11 cellular contexts compared by ENCODE assay signal in genomic region chr9:71762900-71763653, GRCh38. TPM values are rescaled to one million over a fixed set of nuclear protein-coding genes. Genes with fewer than 3 reads are reported as not detected.
DNase-seq lines count a peak whose midpoint lies in the region; ATAC-seq lines count a peak whose summit lies in the region.
"Had no signal": no experiment of that assay in that cellular context is flagged by ENCODE, and none has a peak within 500 bp of the region (broad histone marks: within the 10 kb centered on the region; RNA-seq: fewer than 3 reads in every experiment).

No MANE protein-coding gene starts in this region.

- no peak for ATAC-seq in activated T-cell treated with anti-CD3 and anti-CD28 coated beads, Interleukin-2, amount 50 U/mL, for 72 hours (replicated peaks in 1 of 2)

- H3K4me3 ChIP-seq in iPS-18a (ENCODE audit: low read length): no peak overlapping the region

- H3K27me3 Mint-ChIP-seq in activated T-cell treated with anti-CD3 and anti-CD28 coated beads, Interleukin-2, amount 50 U/mL, for 72 hours (ENCODE audit: low read depth): no peaks in the 10 kb centered on the region
- no peaks in the 10 kb centered on the region for H3K27me3 Mint-ChIP-seq in activated naive CD8-positive, alpha-beta T cell

- peaks cover 12% of the 10 kb centered on the region for H3K27me3 ChIP-seq in iPS-18a (ENCODE audit: control insufficient read depth, insufficient read depth, low read length)
- H3K27me3 ChIP-seq: Peyer's patch had no signal

- peaks cover 83% of the 10 kb centered on the region for H3K4me1 Mint-ChIP-seq in activated T-cell treated with anti-CD3 and anti-CD28 coated beads, Interleukin-2, amount 50 U/mL, for 72 hours (ENCODE audit: low read depth)
- H3K4me1 Mint-ChIP-seq in activated naive CD8-positive, alpha-beta T cell (ENCODE audit: low read depth): peaks cover 80% of the 10 kb centered on the region

- H3K4me1 ChIP-seq in iPS-18a (ENCODE audit: control insufficient read depth, low read depth, low read length): peaks cover 84% of the 10 kb centered on the region

- H3K4me3 Mint-ChIP-seq in activated T-cell treated with anti-CD3 and anti-CD28 coated beads, Interleukin-2, amount 50 U/mL, for 72 hours: peak overlapping the region; percentile 39 to 86
- H3K4me3 Mint-ChIP-seq in activated naive CD8-positive, alpha-beta T cell: peak overlapping the region; percentile 97

- no peaks in the 10 kb centered on the region for H3K9me3 ChIP-seq in iPS-18a (ENCODE audit: control insufficient read depth, low read depth, low read length)
- H3K9me3 ChIP-seq: Peyer's patch had no signal

- no peaks in the 10 kb centered on the region for H3K9me3 Mint-ChIP-seq in activated T-cell treated with anti-CD3 and anti-CD28 coated beads, Interleukin-2, amount 50 U/mL, for 72 hours
- H3K9me3 Mint-ChIP-seq in activated naive CD8-positive, alpha-beta T cell (ENCODE audit: low read depth): no peaks in the 10 kb centered on the region

- peaks cover 10 to 11% of the 10 kb centered on the region in 2 donors for H3K36me3 Mint-ChIP-seq in activated T-cell treated with anti-CD3 and anti-CD28 coated beads, Interleukin-2, amount 50 U/mL, for 72 hours (ENCODE audit: insufficient read depth in 2 of 2)
- no peaks in the 10 kb centered on the region for H3K36me3 Mint-ChIP-seq in activated naive CD8-positive, alpha-beta T cell

- no peaks in the 10 kb centered on the region for H3K36me3 ChIP-seq in iPS-18a (ENCODE audit: control insufficient read depth, low read depth, low read length)
- H3K36me3 ChIP-seq: Peyer's patch had no signal

- H3K27ac ChIP-seq in iPS-18a (ENCODE audit: low read length): no peak overlapping the region
- H3K27ac ChIP-seq: C4-2B had no signal

- H3K9ac ChIP-seq in iPS-18a (ENCODE audit: low read length): peak overlapping the region; percentile 7

- DNase-seq in activated T-cell treated with anti-CD3 and anti-CD28 coated beads, Interleukin-2, amount 50 U/mL, for 72 hours: no peak
- DNase-seq in activated T-cell treated with anti-CD3 and anti-CD28 coated beads, Interleukin-2, amount 50 U/mL, for 48 hours: no peak
- DNase-seq in stromal cell of bone marrow (ENCODE audit: low read depth) (peak; percentile 49), NCI-H524 treated with DMSO at 0.1 percent for 48 hours (lab: John Stamatoyannopoulos, UW) (no peak), OCI-M2 (lab: John Stamatoyannopoulos, UW; ENCODE audit: unreplicated experiment) (no peak), anterior cingulate cortex (lab: John Stamatoyannopoulos, UW) (no peak)
- DNase-seq: MM.1S, Peyer's patch had no signal

- H3K27ac Mint-ChIP-seq in activated T-cell treated with anti-CD3 and anti-CD28 coated beads, Interleukin-2, amount 50 U/mL, for 72 hours: peak overlapping the region; percentile 97
- H3K27ac Mint-ChIP-seq in activated naive CD8-positive, alpha-beta T cell: peak overlapping the region; percentile 77

RNA-seq across cellular contexts. Expression of gene CEMIP2, which starts 5.2 kb away (rescaled TPM):
- total RNA-seq in activated T-cell treated with anti-CD3 and anti-CD28 coated beads, Interleukin-2, amount 50 U/mL, for 72 hours: 10 to 100 TPM; 46.7 to 62.2 TPM
